ENCODE assay signal across 19 cellular contexts in genomic region chr11:85712953-85713352, GRCh38. TPM values are rescaled to one million over a fixed set of nuclear protein-coding genes. Genes with fewer than 3 reads are reported as not detected.
DNase-seq lines count a peak whose midpoint lies in the region; ATAC-seq and TF ChIP-seq lines count a peak whose summit lies in the region.
"Had no signal": no experiment of that assay in that cellular context is flagged by ENCODE, and none has a peak within 500 bp of the region (broad histone marks: within the 10 kb centered on the region; RNA-seq: fewer than 3 reads in every experiment).

No MANE protein-coding gene starts in this region.

- H3K9me3 ChIP-seq in GM23248 (ENCODE audit: low read depth), result no peaks in the 10 kb centered on the region
- no peaks in the 10 kb centered on the region for H3K9me3 ChIP-seq in SK-N-SH
- H3K9me3 ChIP-seq: BLaER1 treated with 17β-estradiol and CSF1 and Interleukin-3, amounts not matched to agents 10 nM and 100 nM; SJCRH30 had no signal

- TF ChIP-seq EP300 in SK-N-SH (IDR thresholded peaks at IDR 0.05; ENCODE audit: borderline replicate concordance in 1 of 2, low read depth in 1 of 2, low read length in 1 of 2), result 0 out of 4 replicates have a peak, but pooled peaks of 1 of the 2 experiments have one; percentile 18

- H3K9ac ChIP-seq in GM23248 (no peak overlapping the region), SK-N-SH (no peak overlapping the region)
- H3K9ac ChIP-seq: BLaER1 treated with 17β-estradiol and CSF1 and Interleukin-3, amounts not matched to agents 10 nM and 100 nM had no signal

- H3K27me3 ChIP-seq in GM23248 (replicated peaks; ENCODE audit: insufficient read depth) (no peaks in the 10 kb centered on the region), SK-N-SH (ENCODE audit: insufficient read depth) (no peaks in the 10 kb centered on the region)
- H3K27me3 ChIP-seq: BLaER1 treated with 17β-estradiol and CSF1 and Interleukin-3, amounts not matched to agents 10 nM and 100 nM; SJCRH30 had no signal

- no peak for TF ChIP-seq CTCF in SK-N-SH (IDR thresholded peaks at IDR 0.05)

- no peaks in the 10 kb centered on the region for H4K20me1 ChIP-seq in GM23248 (ENCODE audit: insufficient read depth)
- H4K20me1 ChIP-seq in SK-N-SH (ENCODE audit: insufficient read depth), result no peaks in the 10 kb centered on the region
- H4K20me1 ChIP-seq: BLaER1 treated with 17β-estradiol and CSF1 and Interleukin-3, amounts not matched to agents 10 nM and 100 nM had no signal

- H3F3A ChIP-seq in GM23248 (ENCODE audit: insufficient read depth) (no peaks in the 10 kb centered on the region), SK-N-SH (replicated peaks; ENCODE audit: insufficient read depth) (peaks cover 3% of the 10 kb centered on the region)

- CTCF ChIA-PET in SK-N-SH (lab: Yijun Ruan, JAX), result interaction anchor here (0.7 kb wide), 1 partner anchor 142 kb away, joined by 4 read pairs; no protein-coding TSS in a partner anchor

- H3K4me1 ChIP-seq in GM23248 (ENCODE audit: insufficient read depth) (peaks cover 5% of the 10 kb centered on the region; the same call in 1 of the 2 replicates), SK-N-SH (ENCODE audit: control insufficient read depth in 1 of 2, insufficient read depth in 2 of 2, low read depth in 1 of 2, low read length in 1 of 2) (peaks cover 2 to 7% of the 10 kb centered on the region in 2 experiments; a peak in 1 of 4 replicates)
- H3K4me1 ChIP-seq: BLaER1 treated with 17β-estradiol and CSF1 and Interleukin-3, amounts not matched to agents 10 nM and 100 nM had no signal

- H3K9me3 Mint-ChIP-seq in stimulated activated effector memory CD8-positive, alpha-beta T cell treated with anti-CD3 and anti-CD28 coated beads, Interleukin-12 subunit alpha, Interleukin-12 subunit beta, amount 100 ng/mL, for 72 hours, result no peaks in the 10 kb centered on the region
- H3K9me3 Mint-ChIP-seq: CD8-positive, alpha-beta T cell had no signal

- no peaks in the 10 kb centered on the region for H3K9me2 ChIP-seq in GM23248 (ENCODE audit: insufficient read depth)
- H3K9me2 ChIP-seq in SK-N-SH, result no peaks in the 10 kb centered on the region

- no peaks in the 10 kb centered on the region for H3K4me1 Mint-ChIP-seq in stimulated activated effector memory CD8-positive, alpha-beta T cell treated with anti-CD3 and anti-CD28 coated beads, Interleukin-12 subunit alpha, Interleukin-12 subunit beta, amount 100 ng/mL, for 72 hours

- 53 to 69% methylated on average over 3 of the region's 3 CpGs for WGBS in GM23248 (ENCODE audit: low coverage in 1 of 2, low lambda C conversion rate in 2 of 2, missing lambda C conversion rate in 2 of 2), 2 experiments
- 83% methylated on average over 3 of the region's 3 CpGs for WGBS in SK-N-SH (ENCODE audit: low lambda C conversion rate)

- H2AFZ ChIP-seq in GM23248, result no peak overlapping the region
- no peak overlapping the region for H2AFZ ChIP-seq in SK-N-SH (ENCODE audit: low read depth)
- H2AFZ ChIP-seq: PC-9 had no signal

- H3K4me3 Mint-ChIP-seq in stimulated activated effector memory CD8-positive, alpha-beta T cell treated with anti-CD3 and anti-CD28 coated beads, Interleukin-12 subunit alpha, Interleukin-12 subunit beta, amount 100 ng/mL, for 72 hours, result no peak overlapping the region
- H3K4me3 Mint-ChIP-seq: CD8-positive, alpha-beta T cell had no signal

- POLR2A ChIA-PET in SK-N-SH (lab: Yijun Ruan, JAX), result no interaction called here

- H3K4me3 ChIP-seq in GM23248 (no peak overlapping the region), SK-N-SH (ENCODE audit: low read depth in 2 of 2, low read length in 1 of 2) (no peak overlapping the region)
- H3K4me3 ChIP-seq: BLaER1 treated with 17β-estradiol and CSF1 and Interleukin-3, amounts not matched to agents 10 nM and 100 nM; PC-9; SJCRH30 had no signal

- peaks cover 18% of the 10 kb centered on the region for H3K36me3 Mint-ChIP-seq in stimulated activated effector memory CD8-positive, alpha-beta T cell treated with anti-CD3 and anti-CD28 coated beads, Interleukin-12 subunit alpha, Interleukin-12 subunit beta, amount 100 ng/mL, for 72 hours

- no peak overlapping the region for H3K4me2 ChIP-seq in GM23248 (ENCODE audit: unreplicated experiment)
- no peak overlapping the region for H3K4me2 ChIP-seq in SK-N-SH
- H3K4me2 ChIP-seq: BLaER1 treated with 17β-estradiol and CSF1 and Interleukin-3, amounts not matched to agents 10 nM and 100 nM; PC-9 had no signal

- no peaks in the 10 kb centered on the region for H3K79me2 ChIP-seq in GM23248 (ENCODE audit: insufficient read depth)
- H3K79me2 ChIP-seq in SK-N-SH (ENCODE audit: insufficient read depth), result no peaks in the 10 kb centered on the region

- DNase-seq in GM23248, result peak; percentile 45
- DNase-seq in SK-N-SH, result no peak
- peak; percentile 18 for DNase-seq in fibroblast of peridontal ligament (ENCODE audit: extremely low read depth)
- no peak for DNase-seq in stimulated activated effector memory CD8-positive, alpha-beta T cell treated with anti-CD3 and anti-CD28 coated beads, Interleukin-12 subunit alpha, Interleukin-12 subunit beta, amount 100 ng/mL, for 72 hours (ENCODE audit: low spot score in 2 of 2)
- DNase-seq in SKM-1 (lab: John Stamatoyannopoulos, UW; ENCODE audit: unreplicated experiment), result no peak
- no peak for DNase-seq in activated CD4-positive, alpha-beta T cell treated with anti-CD3 and anti-CD28 coated beads, Interleukin-2, amount 50 U/mL, for 4 hours
- DNase-seq: Calu3; CD8-positive, alpha-beta T cell; GDM1; H7; Kasumi-1; NCI-H1417; NCI-H187; NCI-H510A; PC-9; SJCRH30 had no signal

- H3K27ac ChIP-seq in GM23248, result no peak overlapping the region
- peak overlapping the region in 1 of 2 experiments; percentile 36; a peak in 1 of 4 replicates for H3K27ac ChIP-seq in SK-N-SH (ENCODE audit: low read depth in 2 of 2, low read length in 1 of 2)
- H3K27ac ChIP-seq: BLaER1 treated with 17β-estradiol and CSF1 and Interleukin-3, amounts not matched to agents 10 nM and 100 nM; PC-9; SJCRH30 had no signal

- ATAC-seq in stimulated activated effector memory CD8-positive, alpha-beta T cell treated with anti-CD3 and anti-CD28 coated beads, Interleukin-12 subunit alpha, Interleukin-12 subunit beta, amount 100 ng/mL, for 72 hours, result no peak
- ATAC-seq in GM18909 (IDR thresholded peaks at IDR 0.05; ENCODE audit: poor library complexity, unreplicated experiment), result no peak
- ATAC-seq: CD8-positive, alpha-beta T cell had no signal

- H3K36me3 ChIP-seq in GM23248 (ENCODE audit: low read depth) (no peaks in the 10 kb centered on the region), SK-N-SH (replicated peaks in 1 of 2; ENCODE audit: control insufficient read depth in 1 of 2, insufficient read depth in 2 of 2, low read length in 1 of 2) (no peaks in the 10 kb centered on the region)
- H3K36me3 ChIP-seq: BLaER1 treated with 17β-estradiol and CSF1 and Interleukin-3, amounts not matched to agents 10 nM and 100 nM had no signal

- no peak for TF ChIP-seq RAD21 in SK-N-SH (IDR thresholded peaks at IDR 0.05; ENCODE audit: low read length)

- H3K27ac Mint-ChIP-seq in stimulated activated effector memory CD8-positive, alpha-beta T cell treated with anti-CD3 and anti-CD28 coated beads, Interleukin-12 subunit alpha, Interleukin-12 subunit beta, amount 100 ng/mL, for 72 hours, result peak overlapping the region; percentile 35
- H3K27ac Mint-ChIP-seq: CD8-positive, alpha-beta T cell had no signal

- in situ Hi-C loops in GM23248 (cut with MboI), result no loop called here

TF ChIP-seq in SK-N-SH, 30 proteins besides CTCF, POLR2A, EP300 and RAD21:
- TF ChIP-seq TAF1 (IDR thresholded peaks at IDR 0.05; ENCODE audit: borderline replicate concordance, low read depth, low read length) (no peak), FOXJ3 (CRISPR knock-in tag; IDR thresholded peaks at IDR 0.05) (no peak), NFIC (IDR thresholded peaks at IDR 0.05; ENCODE audit: borderline replicate concordance) (peak; percentile 24; the same call in 1 of the 2 replicates), ELF1 (IDR thresholded peaks at IDR 0.05) (no peak), TCF12 (IDR thresholded peaks at IDR 0.05) (peak; percentile 46; the same call in 1 of the 2 replicates), MAX (IDR thresholded peaks at IDR 0.05; ENCODE audit: low read depth) (peak; percentile 73), JUND (IDR thresholded peaks at IDR 0.05) (peak; percentile 34; the same call in 1 of the 2 replicates), GATA2 (CRISPR knock-in tag; IDR thresholded peaks at IDR 0.05) (no peak)
- TF ChIP-seq, protein P1, sequence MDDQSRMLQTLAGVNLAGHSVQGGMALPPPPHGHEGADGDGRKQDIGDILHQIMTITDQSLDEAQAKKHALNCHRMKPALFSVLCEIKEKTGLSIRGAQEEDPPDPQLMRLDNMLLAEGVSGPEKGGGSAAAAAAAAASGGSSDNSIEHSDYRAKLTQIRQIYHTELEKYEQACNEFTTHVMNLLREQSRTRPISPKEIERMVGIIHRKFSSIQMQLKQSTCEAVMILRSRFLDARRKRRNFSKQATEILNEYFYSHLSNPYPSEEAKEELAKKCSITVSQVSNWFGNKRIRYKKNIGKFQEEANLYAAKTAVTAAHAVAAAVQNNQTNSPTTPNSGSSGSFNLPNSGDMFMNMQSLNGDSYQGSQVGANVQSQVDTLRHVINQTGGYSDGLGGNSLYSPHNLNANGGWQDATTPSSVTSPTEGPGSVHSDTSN (IDR thresholded peaks at IDR 0.05), result peak; percentile 70

RNA-seq across cellular contexts. Expression of gene CCDC89, which starts 27.0 kb away (rescaled TPM):
- total RNA-seq in GM23248 (2014; rRNA removed; shearing (Covaris generic)), result 2.8 and 4.4 TPM in 2 replicates
- polyA plus RNA-seq in GM23248 (2016; fragmentation: Nextera tagmentation; extraction: Ambion mirVana) (3.7 and 4.6 TPM in 2 replicates), SK-N-SH (2012; rRNA removed) (3.9 and 4.1 TPM in 2 replicates)
- polyA plus RNA-seq in SK-N-SH (2012; cell fraction: cytosol; rRNA removed), result 4.5 and 4.9 TPM in 2 replicates
- 4.3 and 5.0 TPM in 2 replicates for polyA plus RNA-seq in SK-N-SH (2012; cell fraction: nucleus; rRNA removed)
- total RNA-seq: CD8-positive, alpha-beta T cell; H7; MCF 10A had no signal

RNA-seq across cellular contexts. Expression of gene CREBZF, which starts 48.0 kb away (rescaled TPM):
- total RNA-seq in GM23248 (2014; rRNA removed; shearing (Covaris generic)), result 27.6 and 43.8 TPM in 2 replicates
- polyA plus RNA-seq in GM23248 (2016; fragmentation: Nextera tagmentation; extraction: Ambion mirVana) (10.8 and 15.0 TPM in 2 replicates), SK-N-SH (2012; rRNA removed) (50.5 and 62.1 TPM in 2 replicates)
- 14.6 and 16.3 TPM in 2 replicates for polyA plus RNA-seq in SK-N-SH (2012; cell fraction: cytosol; rRNA removed)
- polyA plus RNA-seq in SK-N-SH (2012; cell fraction: nucleus; rRNA removed), result 325 and 378 TPM in 2 replicates

Comparison
In these comparisons a context has a peak if more than half of its experiments do, and no peak if none do; other contexts are left out.
1. DNase-seq: peak in GM23248 (single experiment) and fibroblast of peridontal ligament (single experiment); none in SK-N-SH (single experiment), stimulated activated effector memory CD8-positive, alpha-beta T cell treated with anti-CD3 and anti-CD28 coated beads, Interleukin-12 subunit alpha, Interleukin-12 subunit beta, amount 100 ng/mL, for 72 hours (0 of 2), SKM-1 (single experiment) and activated CD4-positive, alpha-beta T cell treated with anti-CD3 and anti-CD28 coated beads, Interleukin-2, amount 50 U/mL, for 4 hours (0 of 2).